ENCODE assay signal across 9 cellular contexts in genomic region chr5:172901788-172902496, GRCh38. TPM values are rescaled to one million over a fixed set of nuclear protein-coding genes. Genes with fewer than 3 reads are reported as not detected.
DNase-seq lines count a peak whose midpoint lies in the region; ATAC-seq and TF ChIP-seq lines count a peak whose summit lies in the region.
"Had no signal": no experiment of that assay in that cellular context is flagged by ENCODE, and none has a peak within 500 bp of the region (broad histone marks: within the 10 kb centered on the region; RNA-seq: fewer than 3 reads in every experiment).

No MANE protein-coding gene starts in this region.

- H3K4me1 ChIP-seq in ascending aorta (peaks cover 36 to 75% of the 10 kb centered on the region in 2 donors), skeletal muscle tissue (ENCODE audit: control insufficient read depth in 3 of 3, insufficient read depth in 3 of 3, low read length in 3 of 3) (peaks cover 47 to 83% (median 82%) of the 10 kb centered on the region in 3 donors)

- peak; percentile 92 for DNase-seq in ELR (ENCODE audit: low read depth)
- no peak for DNase-seq in ascending aorta (ENCODE audit: low spot score in 2 of 2)
- DNase-seq in islet precursor cell, result peak; percentile 89
- DNase-seq in anterior cingulate cortex (lab: John Stamatoyannopoulos, UW), result no peak
- no peak for DNase-seq in NCI-H1930 (lab: John Stamatoyannopoulos, UW)
- DNase-seq in T-helper 1 cell, result no peak
- DNase-seq: NCI-H1436 had no signal

- H3K9me3 ChIP-seq in ascending aorta (no peaks in the 10 kb centered on the region), skeletal muscle tissue (ENCODE audit: control insufficient read depth in 3 of 3, low read length in 3 of 3) (no peaks in the 10 kb centered on the region)

- H3K36me3 ChIP-seq in ascending aorta, result peaks cover 3 to 9% of the 10 kb centered on the region in 2 donors
- H3K36me3 ChIP-seq in skeletal muscle tissue (ENCODE audit: control insufficient read depth in 3 of 3, insufficient read depth in 3 of 3, low read length in 3 of 3), result peaks cover 0 to 9% (median 5%) of the 10 kb centered on the region in 3 donors

- intact Hi-C loops in ascending aorta (cut with DNase I), result loop anchor here (2.0 kb wide), 1 partner anchor 103 kb away; no protein-coding TSS in a partner anchor

- TF ChIP-seq CTCF in ascending aorta (IDR thresholded peaks at IDR 0.05), result no peak

- no peak for ATAC-seq in HG03565 (IDR thresholded peaks at IDR 0.05; ENCODE audit: unreplicated experiment)

- H3K4me3 ChIP-seq in ascending aorta, result no peak overlapping the region
- no peak overlapping the region for H3K4me3 ChIP-seq in skeletal muscle tissue (ENCODE audit: low read length in 3 of 3)

- H3K27me3 ChIP-seq in ascending aorta (no peaks in the 10 kb centered on the region), skeletal muscle tissue (ENCODE audit: control insufficient read depth in 3 of 3, insufficient read depth in 3 of 3, low read length in 3 of 3) (no peaks in the 10 kb centered on the region)

- peak overlapping the region; percentile 36 to 64 (median 61) for H3K9ac ChIP-seq in skeletal muscle tissue (ENCODE audit: low read depth in 1 of 3, low read length in 3 of 3)

- H3K27ac ChIP-seq in ascending aorta (peak overlapping the region; percentile 96 to 97), skeletal muscle tissue (ENCODE audit: low read depth, low read length) (peak overlapping the region; percentile 97)

RNA-seq across cellular contexts. Expression of gene RPL26L1, which starts 57.3 kb away (rescaled TPM):
- total RNA-seq in ascending aorta (0.75 TPM), skeletal muscle tissue (11.5 TPM)

Comparison
In these comparisons a context has a peak if more than half of its experiments do, and no peak if none do; other contexts are left out.
1. DNase-seq: peak in ELR (single experiment) and islet precursor cell (single experiment); none in ascending aorta (0 of 2), anterior cingulate cortex (0 of 58), NCI-H1930 (0 of 2) and T-helper 1 cell (0 of 5).